Comparison of ENCODE assay signal across 21 cellular contexts in genomic region chr5:67214036-67214435, GRCh38. TPM values are rescaled to one million over a fixed set of nuclear protein-coding genes. Genes with fewer than 3 reads are reported as not detected.
DNase-seq lines count a peak whose midpoint lies in the region; TF ChIP-seq lines count a peak whose summit lies in the region.
"Had no signal": no experiment of that assay in that cellular context is flagged by ENCODE, and none has a peak within 500 bp of the region (broad histone marks: within the 10 kb centered on the region; RNA-seq: fewer than 3 reads in every experiment).

No MANE protein-coding gene starts in this region.

- peaks cover 68% of the 10 kb centered on the region for H3K4me1 Mint-ChIP-seq in T-helper 2 cell treated with Interferon-gamma antibody and Interleukin-4, amounts not matched to agents 5 μg/mL and 100 μg/mL, for 36 hours (ENCODE audit: low read depth)
- peaks cover 53% of the 10 kb centered on the region for H3K4me1 Mint-ChIP-seq in nephron progenitor cell

- no peaks in the 10 kb centered on the region for H3K27me3 Mint-ChIP-seq in T-helper 2 cell treated with Interferon-gamma antibody and Interleukin-4, amounts not matched to agents 5 μg/mL and 100 μg/mL, for 36 hours (ENCODE audit: low read depth)
- peaks cover 5% of the 10 kb centered on the region for H3K27me3 Mint-ChIP-seq in nephron progenitor cell (ENCODE audit: low read depth, poor library complexity)
- H3K27me3 Mint-ChIP-seq: stimulated activated naive CD8-positive, alpha-beta T cell treated with anti-CD3 and anti-CD28 coated beads, Interleukin-15, amount 100 ng/mL, for 72 hours had no signal

- H3K4me2 ChIP-seq in Karpas-422 (ENCODE audit: low read depth, low read length, poor library complexity, severe bottlenecking) = no peak overlapping the region

- no peak overlapping the region for H2AFZ ChIP-seq in Karpas-422 (ENCODE audit: low read length)

- H3K27me3 ChIP-seq in Karpas-422 (ENCODE audit: low read length) = no peaks in the 10 kb centered on the region
- H3K27me3 ChIP-seq in HAP-1 (ENCODE audit: low read depth) = no peaks in the 10 kb centered on the region
- H3K27me3 ChIP-seq: BLaER1 treated with 17β-estradiol and CSF1 and Interleukin-3, amounts not matched to agents 10 nM and 100 nM; gastrocnemius medialis; left lung; upper lobe of right lung had no signal

- DNase-seq in T-helper 2 cell treated with Interferon-gamma antibody and Interleukin-4, amounts not matched to agents 5 μg/mL and 100 μg/mL, for 36 hours (ENCODE audit: low spot score) = no peak
- DNase-seq in T-helper 2 cell (no peak), Karpas-422 (peak; percentile 34), astrocyte of the spinal cord (ENCODE audit: low read depth, low spot score) (peak; percentile 17), nephron progenitor cell (no peak), HAP-1 (ENCODE audit: low spot score in 2 of 2) (no peak), foreskin melanocyte (no peak)
- no peak for DNase-seq in stimulated activated CD4-positive, alpha-beta T cell treated with anti-CD3 and anti-CD28 coated beads, Interleukin-4, amount 100 ng/mL, for 24 hours
- DNase-seq: activated CD8-positive, alpha-beta memory T cell treated with anti-CD3 and anti-CD28 coated beads, Interleukin-2, amount 50 U/mL, for 4 hours; cerebellar nuclear complex; gastrocnemius medialis; left lung; NCI-H1930; NCI-H510A; psoas muscle; stimulated activated CD4-positive, alpha-beta T cell treated with anti-CD3 and anti-CD28 coated beads, Interleukin-12 subunit alpha, Interleukin-12 subunit beta, amount 100 ng/mL, for 4 hours; stimulated activated naive CD8-positive, alpha-beta T cell treated with anti-CD3 and anti-CD28 coated beads, Interleukin-15, amount 100 ng/mL, for 72 hours; upper lobe of right lung had no signal

- in situ Hi-C loops in astrocyte of the spinal cord (cut with HindIII; ENCODE audit: low sequenced_read_pairs) = no loop called here
- in situ Hi-C loops in HAP-1 (cut with MboI; ENCODE audit: low sequenced_read_pairs) = loop anchor here (5.0 to 25.0 kb wide), 2 partner anchors 52 to 402 kb away; no protein-coding TSS in a partner anchor

- H3K36me3 ChIP-seq in Karpas-422 (ENCODE audit: insufficient read depth, low read length) = no peaks in the 10 kb centered on the region
- no peaks in the 10 kb centered on the region for H3K36me3 ChIP-seq in HAP-1 (replicated peaks)
- H3K36me3 ChIP-seq: BLaER1 treated with 17β-estradiol and CSF1 and Interleukin-3, amounts not matched to agents 10 nM and 100 nM; gastrocnemius medialis; left lung; upper lobe of right lung had no signal

- no peak overlapping the region for H3K27ac ChIP-seq in Karpas-422 (ENCODE audit: low read length)
- H3K27ac ChIP-seq: BLaER1 treated with 17β-estradiol and CSF1 and Interleukin-3, amounts not matched to agents 10 nM and 100 nM; psoas muscle; upper lobe of right lung had no signal

- H3K36me3 Mint-ChIP-seq in T-helper 2 cell treated with Interferon-gamma antibody and Interleukin-4, amounts not matched to agents 5 μg/mL and 100 μg/mL, for 36 hours (ENCODE audit: low read depth) = peaks cover 15% of the 10 kb centered on the region
- H3K36me3 Mint-ChIP-seq in nephron progenitor cell (ENCODE audit: low read depth) = no peaks in the 10 kb centered on the region

- peak overlapping the region; percentile 77 for H3K27ac Mint-ChIP-seq in T-helper 2 cell treated with Interferon-gamma antibody and Interleukin-4, amounts not matched to agents 5 μg/mL and 100 μg/mL, for 36 hours
- H3K27ac Mint-ChIP-seq in nephron progenitor cell = peak overlapping the region; percentile 36

- no peaks in the 10 kb centered on the region for H3K9me2 ChIP-seq in Karpas-422 (replicated peaks; ENCODE audit: insufficient read depth, low read length)

- H3K9ac ChIP-seq in Karpas-422 (ENCODE audit: low read length) = no peak overlapping the region
- H3K9ac ChIP-seq: BLaER1 treated with 17β-estradiol and CSF1 and Interleukin-3, amounts not matched to agents 10 nM and 100 nM had no signal

- H3K9me3 ChIP-seq in Karpas-422 (ENCODE audit: low read length) (no peaks in the 10 kb centered on the region), HAP-1 (no peaks in the 10 kb centered on the region)
- H3K9me3 ChIP-seq: BLaER1 treated with 17β-estradiol and CSF1 and Interleukin-3, amounts not matched to agents 10 nM and 100 nM; gastrocnemius medialis; left lung; psoas muscle; upper lobe of right lung had no signal

- TF ChIP-seq CTCF in astrocyte of the spinal cord (IDR thresholded peaks at IDR 0.05; ENCODE audit: low read depth, low read length) (no peak), nephron progenitor cell (IDR thresholded peaks at IDR 0.05) (no peak)

- H4K20me1 ChIP-seq in Karpas-422 (ENCODE audit: insufficient read depth, low read depth, low read length) = no peaks in the 10 kb centered on the region
- H4K20me1 ChIP-seq: BLaER1 treated with 17β-estradiol and CSF1 and Interleukin-3, amounts not matched to agents 10 nM and 100 nM had no signal

- H3K4me1 ChIP-seq in Karpas-422 (ENCODE audit: low read length) (peaks cover 27% of the 10 kb centered on the region), HAP-1 (no peaks in the 10 kb centered on the region)

- H3K4me3 ChIP-seq in Karpas-422 (ENCODE audit: low read length) (no peak overlapping the region), astrocyte of the spinal cord (ENCODE audit: low read depth, low read length) (no peak overlapping the region), HAP-1 (no peak overlapping the region)
- H3K4me3 ChIP-seq: BLaER1 treated with 17β-estradiol and CSF1 and Interleukin-3, amounts not matched to agents 10 nM and 100 nM; gastrocnemius medialis; left lung; psoas muscle; upper lobe of right lung had no signal

- no peaks in the 10 kb centered on the region for H3K79me2 ChIP-seq in Karpas-422 (ENCODE audit: low read length)

- H3K4me3 Mint-ChIP-seq in T-helper 2 cell treated with Interferon-gamma antibody and Interleukin-4, amounts not matched to agents 5 μg/mL and 100 μg/mL, for 36 hours = peak overlapping the region; percentile 2
- H3K4me3 Mint-ChIP-seq in nephron progenitor cell = no peak overlapping the region
- H3K4me3 Mint-ChIP-seq: stimulated activated naive CD8-positive, alpha-beta T cell treated with anti-CD3 and anti-CD28 coated beads, Interleukin-15, amount 100 ng/mL, for 72 hours had no signal

- H3K9me3 Mint-ChIP-seq in T-helper 2 cell treated with Interferon-gamma antibody and Interleukin-4, amounts not matched to agents 5 μg/mL and 100 μg/mL, for 36 hours = no peaks in the 10 kb centered on the region
- H3K9me3 Mint-ChIP-seq in nephron progenitor cell = peaks cover 4% of the 10 kb centered on the region
- H3K9me3 Mint-ChIP-seq: stimulated activated naive CD8-positive, alpha-beta T cell treated with anti-CD3 and anti-CD28 coated beads, Interleukin-15, amount 100 ng/mL, for 72 hours had no signal

RNA-seq across cellular contexts. Expression of gene CD180, which starts 17.4 kb away (rescaled TPM):
- 38.0 and 90.7 TPM in 2 replicates for total RNA-seq in Karpas-422 (2014; rRNA removed; shearing (Covaris generic); ENCODE audit: low replicate concordance)
- total RNA-seq: endothelial cell of umbilical vein, SK-MEL-5 had no signal

Comparison
In these comparisons a context has a peak if more than half of its experiments do, and no peak if none do; other contexts are left out.
1. DNase-seq: peak in Karpas-422 (single experiment) and astrocyte of the spinal cord (single experiment); none in T-helper 2 cell treated with Interferon-gamma antibody and Interleukin-4, amounts not matched to agents 5 μg/mL and 100 μg/mL, for 36 hours (single experiment), T-helper 2 cell (0 of 5), nephron progenitor cell (single experiment), stimulated activated CD4-positive, alpha-beta T cell treated with anti-CD3 and anti-CD28 coated beads, Interleukin-4, amount 100 ng/mL, for 24 hours (single experiment), HAP-1 (0 of 2) and foreskin melanocyte (single experiment).